ENCODE assay signal across 8 cellular contexts in genomic region chr9:129823934-129824601, GRCh38. TPM values are rescaled to one million over a fixed set of nuclear protein-coding genes. Genes with fewer than 3 reads are reported as not detected.
DNase-seq lines count a peak whose midpoint lies in the region; ATAC-seq and TF ChIP-seq lines count a peak whose summit lies in the region.

Gene TOR1A (minus strand): TSS chr9:129824136. CDS start chr9:129824085, 51 bp downstream.

- H2AFZ ChIP-seq in hepatocyte, result peak within 1 kb of the TSS; percentile 80

- peaks cover 25% of the 10 kb centered on the region for H3K79me2 ChIP-seq in hepatocyte

- H3K36me3 ChIP-seq in hepatocyte (replicated peaks; ENCODE audit: insufficient read depth, low read depth), result no peaks in the 10 kb centered on the region

- TF ChIP-seq CTCF in astrocyte of the cerebellum (IDR thresholded peaks at IDR 0.05; ENCODE audit: low read depth, low read length, missing control alignments) (no peak), hepatocyte (IDR thresholded peaks at IDR 0.05; ENCODE audit: poor library complexity) (no peak)

- no peaks in the 10 kb centered on the region for H4K20me1 ChIP-seq in hepatocyte (ENCODE audit: insufficient read depth, poor library complexity, severe bottlenecking)

- H3K4me1 ChIP-seq in hepatocyte (ENCODE audit: insufficient read depth), result peaks cover 8% of the 10 kb centered on the region

- H3K27me3 ChIP-seq in hepatocyte, result no peaks in the 10 kb centered on the region

- no peaks in the 10 kb centered on the region for H3K9me3 ChIP-seq in hepatocyte (ENCODE audit: low read depth)

- WGBS in hepatocyte (ENCODE audit: low lambda C conversion rate, missing lambda C conversion rate), result 6% methylated on average over 47 of the region's 47 CpGs

- no peaks in the 10 kb centered on the region for H3K9me2 ChIP-seq in hepatocyte (replicated peaks; ENCODE audit: insufficient read depth)

- peak; percentile 93 for ATAC-seq in GM18498 (IDR thresholded peaks at IDR 0.05; ENCODE audit: unreplicated experiment)
- ATAC-seq in HG02943 (IDR thresholded peaks at IDR 0.05; ENCODE audit: low read depth, unreplicated experiment), result peak; percentile 89

- DNase-seq in NCI-H2029 (lab: John Stamatoyannopoulos, UW) (peak; percentile 95), T-helper 22 cell (ENCODE audit: low read depth) (peak; percentile 84), astrocyte of the cerebellum (ENCODE audit: low read depth) (peak; percentile 86), hepatocyte (ENCODE audit: low spot score) (peak; percentile 95), renal cortical epithelial cell (ENCODE audit: low read depth) (peak; percentile 89), cortex of kidney (lab: John Stamatoyannopoulos, UW) (no peak)

- H3K4me2 ChIP-seq in hepatocyte, result peak within 1 kb of the TSS; percentile 96

- in situ Hi-C loops in astrocyte of the cerebellum (cut with HindIII; ENCODE audit: low sequenced_read_pairs), result no loop called here

- H3K27ac ChIP-seq in hepatocyte, result peak within 1 kb of the TSS; percentile 88

- H3K4me3 ChIP-seq in astrocyte of the cerebellum (ENCODE audit: low read depth, low read length) (peak within 1 kb of the TSS; percentile 71), hepatocyte (peak within 1 kb of the TSS; percentile 86)

RNA-seq across cellular contexts. Expression of gene TOR1A, which starts in this region (rescaled TPM):
- 38.7 and 44.8 TPM in 2 replicates for total RNA-seq in hepatocyte
- 40.2 and 50.4 TPM in 2 replicates for polyA plus RNA-seq in hepatocyte
- 48.4 and 52.8 TPM in 2 replicates for total RNA-seq in renal cortical epithelial cell
